8 cellular contexts compared by ENCODE assay signal in the genomic region with DNA sequence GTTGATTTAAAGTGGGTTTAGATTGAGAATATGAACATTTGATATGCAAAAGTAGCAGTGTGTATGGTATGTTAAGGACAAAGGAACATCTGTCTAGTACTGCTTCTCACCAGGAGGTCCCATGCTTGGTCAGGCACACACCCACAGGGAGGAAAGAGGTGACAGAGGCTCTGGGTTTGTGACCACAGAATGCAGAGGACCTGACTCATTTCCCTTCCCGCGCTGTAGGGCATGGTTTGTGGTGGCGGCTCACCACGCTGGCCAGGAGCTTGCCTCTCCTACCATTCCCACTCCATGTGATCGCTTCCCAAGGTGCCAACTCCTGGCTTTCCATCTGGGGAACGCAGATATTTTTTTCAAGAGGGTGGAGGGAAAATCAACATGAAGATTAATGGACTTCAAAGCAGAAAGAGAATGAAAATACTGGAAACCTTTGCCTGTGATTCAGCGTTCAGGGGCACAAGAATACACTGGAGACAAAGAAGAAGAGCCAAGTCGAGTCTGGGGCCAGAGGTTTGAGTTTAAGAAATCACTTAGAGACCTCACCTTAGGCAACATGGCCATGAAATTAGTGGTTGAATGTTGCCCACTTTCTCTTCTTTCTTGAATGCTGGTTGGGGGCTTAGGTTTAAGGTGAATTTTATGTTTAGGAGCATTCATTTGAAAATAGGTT.
DNase-seq lines count a peak whose midpoint lies in the region; ATAC-seq and TF ChIP-seq lines count a peak whose summit lies in the region.

No MANE protein-coding gene starts in this region.

- TF ChIP-seq POLR2A in GM18505 (IDR thresholded peaks at IDR 0.05; ENCODE audit: borderline replicate concordance, extremely low read depth, insufficient read depth, insufficient read length) (no peak), suprapubic skin (IDR thresholded peaks at IDR 0.05) (no peak)

- WGBS in GM23248 (ENCODE audit: low coverage in 1 of 2, low lambda C conversion rate in 2 of 2, missing lambda C conversion rate in 2 of 2), 2 experiments = 24% methylated on average over 8 of the region's 8 CpGs
- WGBS in suprapubic skin = 60% methylated on average over 8 of the region's 8 CpGs

- in situ Hi-C loops in GM23248 (cut with MboI) = no loop called here

- peaks cover 36% of the 10 kb centered on the region for H3F3A ChIP-seq in GM23248 (ENCODE audit: insufficient read depth)

- no peak for TF ChIP-seq EP300 in suprapubic skin (IDR thresholded peaks at IDR 0.05)

- peak; percentile 98 for ATAC-seq in GM18505 (IDR thresholded peaks at IDR 0.05; ENCODE audit: unreplicated experiment)

- peak overlapping the region; percentile 25 for H3K4me2 ChIP-seq in GM23248 (ENCODE audit: unreplicated experiment)

- H3K36me3 ChIP-seq in GM23248 (ENCODE audit: low read depth) (no peaks in the 10 kb centered on the region), suprapubic skin (no peaks in the 10 kb centered on the region)

- H3K79me2 ChIP-seq in GM23248 (ENCODE audit: insufficient read depth) = no peaks in the 10 kb centered on the region

- H3K9me3 ChIP-seq in GM23248 (ENCODE audit: low read depth) (no peaks in the 10 kb centered on the region), suprapubic skin (no peaks in the 10 kb centered on the region)

- H3K9ac ChIP-seq in GM23248 = no peak overlapping the region

- DNase-seq in GM23248 (peak; percentile 94), LHCN-M2 (ENCODE audit: low read depth) (peak; percentile 99), choroid plexus epithelial cell (ENCODE audit: low read depth) (peak; percentile 96), caudate nucleus (lab: John Stamatoyannopoulos, UW) (no peak), middle frontal gyrus (ENCODE audit: extremely low spot score, low spot score) (no peak), suprapubic skin (ENCODE audit: low spot score in 2 of 2) (no peak), hypothalamus (lab: John Stamatoyannopoulos, UW) (no peak)

- no peak for TF ChIP-seq CTCF in choroid plexus epithelial cell (conservative IDR thresholded peaks at IDR 0.05; ENCODE audit: low read depth, low read length)
- TF ChIP-seq CTCF in suprapubic skin (IDR thresholded peaks at IDR 0.05) = no peak

- H3K4me3 ChIP-seq in GM23248 (peak overlapping the region; percentile 23), choroid plexus epithelial cell (ENCODE audit: low read depth, low read length) (no peak overlapping the region), suprapubic skin (no peak overlapping the region)

- H3K27ac ChIP-seq in GM23248 (peak overlapping the region; percentile 65), caudate nucleus (ENCODE audit: low read depth, low read length) (no peak overlapping the region), suprapubic skin (no peak overlapping the region)

- no peak overlapping the region for H2AFZ ChIP-seq in GM23248

- no peaks in the 10 kb centered on the region for H4K20me1 ChIP-seq in GM23248 (ENCODE audit: insufficient read depth)

- H3K27me3 ChIP-seq in GM23248 (replicated peaks; ENCODE audit: insufficient read depth) (no peaks in the 10 kb centered on the region), suprapubic skin (peaks cover 2% of the 10 kb centered on the region)

- no peaks in the 10 kb centered on the region for H3K9me2 ChIP-seq in GM23248 (ENCODE audit: insufficient read depth)

- peaks cover 59% of the 10 kb centered on the region for H3K4me1 ChIP-seq in GM23248 (ENCODE audit: insufficient read depth)
- no peaks in the 10 kb centered on the region for H3K4me1 ChIP-seq in suprapubic skin

Comparison
In these comparisons a context has a peak if more than half of its experiments do, and no peak if none do; other contexts are left out.
1. DNase-seq: peak in GM23248 (single experiment), LHCN-M2 (single experiment) and choroid plexus epithelial cell (single experiment); none in caudate nucleus (0 of 61), middle frontal gyrus (single experiment), suprapubic skin (0 of 2) and hypothalamus (0 of 51).